Comparison of ENCODE assay signal across 23 cellular contexts in genomic region chr5:60563696-60564324, GRCh38.
"Had no signal": no experiment of that assay in that cellular context is flagged by ENCODE, and none has a peak within 500 bp of the region (broad histone marks: within the 10 kb centered on the region; RNA-seq: fewer than 3 reads in every experiment).

No MANE protein-coding gene starts in this region.

- DNase-seq: dermis blood vessel endothelial cell; effector CD4-positive, alpha-beta T cell; effector memory CD4-positive, alpha-beta T cell; foreskin keratinocyte; heart left ventricle; hypothalamus; immature natural killer cell; islet precursor cell; kidney; kidney glomerular epithelial cell; left ventricle myocardium inferior; lower lobe of right lung; mesenchymal stem cell; mucosa of descending colon; naive B cell had no signal

- H3K4me1 ChIP-seq: esophagus muscularis mucosa, foreskin keratinocyte, gastroesophageal sphincter, heart left ventricle, left ventricle myocardium inferior, lower lobe of right lung had no signal

- ATAC-seq: foreskin keratinocyte, gastroesophageal sphincter, heart left ventricle, lower lobe of right lung, mucosa of descending colon had no signal

- H3K27me3 ChIP-seq: dorsolateral prefrontal cortex, esophagus muscularis mucosa, foreskin keratinocyte, gastroesophageal sphincter, heart left ventricle, hepatocyte had no signal

- H3K36me3 ChIP-seq: esophagus muscularis mucosa, gastroesophageal sphincter, heart left ventricle, left ventricle myocardium inferior, lower lobe of right lung had no signal

- FAIRE-seq: colon, endothelial cell of umbilical vein, frontal cortex, kidney had no signal

- H3K4me3 ChIP-seq: coronary artery, dorsolateral prefrontal cortex, esophagus muscularis mucosa, gastroesophageal sphincter, heart left ventricle, hepatocyte, left ventricle myocardium inferior, lower lobe of right lung, mucosa of descending colon had no signal

- H3K27ac ChIP-seq: coronary artery, dorsolateral prefrontal cortex, esophagus muscularis mucosa, foreskin keratinocyte, gastroesophageal sphincter, heart left ventricle, hepatocyte, left ventricle myocardium inferior, lower lobe of right lung had no signal
